Comparison of ENCODE assay signal across 28 cellular contexts in the genomic region with DNA sequence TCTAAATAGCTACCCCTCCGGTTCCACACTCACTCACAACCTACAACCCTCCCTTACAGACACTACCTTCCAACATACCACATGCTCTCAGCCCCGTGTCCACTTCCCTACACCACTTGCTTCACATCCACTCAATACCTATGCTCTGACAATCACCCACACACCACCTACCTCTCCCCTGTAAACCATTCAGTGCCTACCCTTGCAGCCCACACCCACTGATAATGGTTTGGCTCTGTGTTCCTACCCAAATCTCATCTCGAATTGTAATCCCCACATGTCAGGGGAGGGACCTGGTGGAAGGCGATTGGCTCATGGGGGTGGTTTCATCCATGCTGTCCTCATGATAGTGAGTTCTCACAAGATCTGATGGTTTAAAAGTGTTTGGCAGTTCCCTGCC. TPM values are rescaled to one million over a fixed set of nuclear protein-coding genes. Genes with fewer than 3 reads are reported as not detected.
"Had no signal": no experiment of that assay in that cellular context is flagged by ENCODE, and none has a peak within 500 bp of the region (broad histone marks: within the 10 kb centered on the region; RNA-seq: fewer than 3 reads in every experiment).

No MANE protein-coding gene starts in this region.

- H3K9me3 Mint-ChIP-seq: naive thymus-derived CD8-positive, alpha-beta T cell; type B pancreatic cell had no signal

- H3K27ac ChIP-seq: coronary artery, dorsolateral prefrontal cortex, gastrocnemius medialis, heart right ventricle, neutrophil, psoas muscle, sigmoid colon, skin epidermis, stomach, thoracic aorta, uterus had no signal

- H3K36me3 Mint-ChIP-seq: naive thymus-derived CD8-positive, alpha-beta T cell; type B pancreatic cell had no signal

- H3K27me3 ChIP-seq: dorsolateral prefrontal cortex, sigmoid colon, uterus had no signal

- DNase-seq: dorsolateral prefrontal cortex; effector CD8-positive, alpha-beta T cell; gastrocnemius medialis; heart right ventricle; hypothalamus; kidney glomerular epithelial cell; mucosa of descending colon; naive thymus-derived CD8-positive, alpha-beta T cell; psoas muscle; retina; sigmoid colon; stimulated activated CD4-positive, alpha-beta T cell treated with anti-CD3 and anti-CD28 coated beads, Interleukin-2, amount 100 ng/mL, for 24 hours; stimulated activated CD4-positive, alpha-beta T cell treated with anti-CD3 and anti-CD28 coated beads, Interleukin-4, amount 100 ng/mL, for 4 hours; stimulated activated naive CD4-positive, alpha-beta T cell; stomach; substantia nigra; uterus had no signal

- H3K4me3 ChIP-seq: coronary artery, dorsolateral prefrontal cortex, gastrocnemius medialis, heart right ventricle, mucosa of descending colon, psoas muscle, sigmoid colon, skin epidermis, stomach, thoracic aorta, uterus had no signal

- ATAC-seq: esophagus mucosa; gastrocnemius medialis; heart right ventricle; mucosa of descending colon; naive thymus-derived CD8-positive, alpha-beta T cell; psoas muscle had no signal

- H3K4me1 ChIP-seq: gastrocnemius medialis, psoas muscle, uterus had no signal

- H3K4me3 Mint-ChIP-seq: naive thymus-derived CD8-positive, alpha-beta T cell; type B pancreatic cell had no signal

- H3K27ac Mint-ChIP-seq: type B pancreatic cell had no signal

- H3K9me3 ChIP-seq: gastrocnemius medialis, heart right ventricle, mucosa of descending colon, neutrophil, psoas muscle, sigmoid colon, stomach, thoracic aorta, uterus had no signal

- FAIRE-seq: islet of Langerhans had no signal

- H3K36me3 ChIP-seq: gastrocnemius medialis, heart right ventricle, neutrophil, sigmoid colon, stomach, thoracic aorta, uterus had no signal

RNA-seq across cellular contexts. Expression of a gene that starts 17.8 kb away (rescaled TPM):
- total RNA-seq: esophagus mucosa; fibroblast of villous mesenchyme; liver; lung microvascular endothelial cell; naive thymus-derived CD8-positive, alpha-beta T cell; osteoblast; stomach; thoracic aorta; uterus had no signal
- polyA plus RNA-seq: heart right ventricle; liver; naive thymus-derived CD8-positive, alpha-beta T cell had no signal
